Comparison of ENCODE assay signal across 8 cellular contexts in genomic region chr3:152835311-152836102, GRCh38.
DNase-seq lines count a peak whose midpoint lies in the region; ATAC-seq lines count a peak whose summit lies in the region.

No MANE protein-coding gene starts in this region.

- DNase-seq in AG08396 (ENCODE audit: low spot score) (peak; percentile 54), NCI-H524 (lab: John Stamatoyannopoulos, UW) (peak; percentile 66 to 83), anterior cingulate cortex (lab: John Stamatoyannopoulos, UW) (peak in 38 of 58 donors; percentile 3 to 70 (median 28)), hypothalamus (lab: John Stamatoyannopoulos, UW) (peak in 38 of 51 donors; percentile 5 to 69 (median 34)), retina (peak; percentile 95), cortex of kidney (lab: John Stamatoyannopoulos, UW) (no peak)

- ATAC-seq in GM18498 (IDR thresholded peaks at IDR 0.05; ENCODE audit: unreplicated experiment), result peak; percentile 68
- peak; percentile 47 for ATAC-seq in HG02870 (IDR thresholded peaks at IDR 0.05; ENCODE audit: unreplicated experiment)
